ENCODE assay signal across 8 cellular contexts in genomic region chr9:99821187-99822095, GRCh38. TPM values are rescaled to one million over a fixed set of nuclear protein-coding genes. Genes with fewer than 3 reads are reported as not detected.
DNase-seq lines count a peak whose midpoint lies in the region; ATAC-seq and TF ChIP-seq lines count a peak whose summit lies in the region.

Gene NR4A3 (plus strand): TSS chr9:99821885. CDS start chr9:99828043, 6,158 bp downstream.

- no peak within 1 kb of the TSS for H4K5ac ChIP-seq in mesendoderm (ENCODE audit: low read length)

- H3K4me3 ChIP-seq in mesendoderm (ENCODE audit: low read length) = peak within 1 kb of the TSS; percentile 62

- WGBS in mesendoderm (ENCODE audit: extremely low coverage, insufficient coverage, low lambda C conversion rate) = no CpG with 5 or more reads among the region's 83 CpGs

- H3K4me3 Mint-ChIP-seq in effector memory CD8-positive, alpha-beta T cell = peak within 1 kb of the TSS; percentile 94 to 98

- no peaks in the 10 kb centered on the region for H3K79me2 ChIP-seq in mesendoderm (ENCODE audit: control insufficient read depth, insufficient read depth, low read length)

- no peaks in the 10 kb centered on the region for H3K36me3 ChIP-seq in mesendoderm (ENCODE audit: control insufficient read depth, insufficient read depth, low read length)

- H3K18ac ChIP-seq in mesendoderm (ENCODE audit: low read length) = no peak within 1 kb of the TSS

- H2BK120ac ChIP-seq in mesendoderm (ENCODE audit: low read depth, low read length) = no peak within 1 kb of the TSS

- H3K27ac Mint-ChIP-seq in effector memory CD8-positive, alpha-beta T cell = peak within 1 kb of the TSS; percentile 98 to 99

- no peak within 1 kb of the TSS for H4K8ac ChIP-seq in mesendoderm (ENCODE audit: low read depth, low read length)

- no peak within 1 kb of the TSS for H2AK5ac ChIP-seq in mesendoderm (ENCODE audit: low read length)

- peak within 1 kb of the TSS; percentile 86 for H3K4me2 ChIP-seq in mesendoderm (ENCODE audit: low read length)

- H3K27me3 Mint-ChIP-seq in effector memory CD8-positive, alpha-beta T cell = peaks cover 10 to 39% of the 10 kb centered on the region in 2 donors

- H2BK5ac ChIP-seq in mesendoderm (ENCODE audit: low read length) = no peak within 1 kb of the TSS

- H3K4ac ChIP-seq in mesendoderm (ENCODE audit: low read depth, low read length) = no peak within 1 kb of the TSS

- TF ChIP-seq CTCF in GM20000 (IDR thresholded peaks at IDR 0.05; ENCODE audit: extremely low read depth, missing control alignments) = no peak

- peak within 1 kb of the TSS; percentile 59 for H3K9ac ChIP-seq in mesendoderm (ENCODE audit: low read length)

- H3K9me3 Mint-ChIP-seq in effector memory CD8-positive, alpha-beta T cell = no peaks in the 10 kb centered on the region

- no peak within 1 kb of the TSS for H2BK15ac ChIP-seq in mesendoderm (replicated peaks; ENCODE audit: low read depth)

- H3K27ac ChIP-seq in mesendoderm (ENCODE audit: low read depth, low read length) = no peak within 1 kb of the TSS

- H3K4me1 Mint-ChIP-seq in effector memory CD8-positive, alpha-beta T cell (ENCODE audit: low read depth in 2 of 2) = peaks cover 53 to 56% of the 10 kb centered on the region in 2 donors

- H3K36me3 Mint-ChIP-seq in effector memory CD8-positive, alpha-beta T cell (ENCODE audit: insufficient read depth) = peaks cover 75% of the 10 kb centered on the region

- no peaks in the 10 kb centered on the region for H3K79me1 ChIP-seq in mesendoderm (ENCODE audit: low read length)

- peaks cover 34% of the 10 kb centered on the region for H3K27me3 ChIP-seq in mesendoderm (ENCODE audit: insufficient read depth, low read length, poor library complexity)

- DNase-seq in CMK (ENCODE audit: low read depth) (peak; percentile 83), GM20000 (ENCODE audit: low spot score) (peak; percentile 85), HT1080 (ENCODE audit: low read depth) (peak; percentile 94), NOMO-1 (lab: John Stamatoyannopoulos, UW; ENCODE audit: unreplicated experiment in 2 of 2) (peak; percentile 74 to 76), mesendoderm (peak; percentile 94)
- DNase-seq in activated CD8-positive, alpha-beta memory T cell treated with anti-CD3 and anti-CD28 coated beads for 48 hours (ENCODE audit: low read depth in 2 of 3, low spot score in 2 of 3) = peak; percentile 62 to 74 (median 67)
- DNase-seq in effector memory CD8-positive, alpha-beta T cell = peak; percentile 89 to 92 (median 91)
- DNase-seq in stimulated activated CD8-positive, alpha-beta memory T cell treated with anti-CD3 and anti-CD28 coated beads, Interleukin-12 subunit alpha, Interleukin-12 subunit beta, amount 100 ng/mL, for 4 hours (ENCODE audit: low read depth) = peak; percentile 81

- no peak within 1 kb of the TSS for H3K23ac ChIP-seq in mesendoderm (ENCODE audit: low read length)

- peak; percentile 42 for ATAC-seq in effector memory CD8-positive, alpha-beta T cell (replicated peaks)

- H3K56ac ChIP-seq in mesendoderm (ENCODE audit: low read length) = peak within 1 kb of the TSS; percentile 73

- peaks cover 11% of the 10 kb centered on the region for H3K4me1 ChIP-seq in mesendoderm (ENCODE audit: control insufficient read depth, low read depth, low read length)

RNA-seq across cellular contexts. Expression of gene NR4A3, which starts in this region (rescaled TPM):
- total RNA-seq in HT1080 (2014; rRNA removed; shearing (Covaris generic)) = 0.03 and 0.23 TPM in 2 replicates
- 0.16 and 0.27 TPM in 2 replicates for polyA plus RNA-seq in HT1080 (2015; cell fraction: cytosol; rRNA removed)
- 0.24 and 0.25 TPM in 2 replicates for polyA plus RNA-seq in HT1080 (2015; cell fraction: nucleus; rRNA removed)
- 0.04 TPM for polyA plus RNA-seq in mesendoderm (2013, experiment 1 of 2)
- 0.06 TPM for polyA plus RNA-seq in mesendoderm (2013, experiment 2 of 2)

Comparison
In these comparisons a context has a peak if more than half of its experiments do, and no peak if none do; other contexts are left out.
1. Peak in DNase-seq in HT1080; RNA of the gene not detected or under 1 TPM.